ENCODE assay signal across 12 cellular contexts in the genomic region with DNA sequence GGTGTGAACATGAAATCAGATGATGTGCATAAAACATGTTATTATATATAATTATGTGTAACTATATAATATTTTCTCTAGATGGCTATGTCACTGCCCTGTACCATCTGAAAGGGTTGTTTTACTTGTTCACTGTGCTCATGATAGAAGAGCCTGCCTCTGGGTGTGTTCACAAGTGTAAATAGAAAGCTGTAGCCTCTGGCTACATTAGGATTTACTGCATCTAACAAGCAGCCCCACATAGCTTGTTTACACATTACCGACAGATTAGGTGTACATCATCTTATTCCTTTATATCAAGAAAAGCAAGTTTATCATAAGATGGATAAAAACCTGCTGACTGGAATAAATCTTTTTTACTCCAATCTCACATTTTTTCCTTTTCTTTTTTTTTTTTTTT. TPM values are rescaled to one million over a fixed set of nuclear protein-coding genes. Genes with fewer than 3 reads are reported as not detected.
A peak's percentile ranks its signal among the peaks of the same experiment; 100 is the strongest.
DNase-seq lines count a peak whose midpoint lies in the region; ATAC-seq, FAIRE-seq and TF ChIP-seq lines count a peak whose summit lies in the region.
"Had no signal": no experiment of that assay in that cellular context is flagged by ENCODE, and none has a peak within 500 bp of the region (broad histone marks: within the 10 kb centered on the region; RNA-seq: fewer than 3 reads in every experiment).

No MANE protein-coding gene starts in this region.

- TF ChIP-seq POLR2A in A549 (IDR thresholded peaks at IDR 0.05; ENCODE audit: low read length) = no peak

- no peaks in the 10 kb centered on the region for H3K36me3 Mint-ChIP-seq in GM23338 (ENCODE audit: low read depth)
- H3K36me3 Mint-ChIP-seq in brain = peaks cover 3% of the 10 kb centered on the region
- peaks cover 2% of the 10 kb centered on the region for H3K36me3 Mint-ChIP-seq in osteocyte (ENCODE audit: unreplicated experiment)

- FAIRE-seq in A549 (lab: Jason Lieb, UNC) = no peak

- ATAC-seq in A549 = no peak
- no peak for ATAC-seq in GM23338
- ATAC-seq in HG02623 (IDR thresholded peaks at IDR 0.05; ENCODE audit: unreplicated experiment) = no peak
- ATAC-seq in GM21723 (IDR thresholded peaks at IDR 0.05; ENCODE audit: unreplicated experiment) = no peak

- no peak for TF ChIP-seq RAD21 in A549 (conservative IDR thresholded peaks at IDR 0.05 in 1 of 2, IDR thresholded peaks at IDR 0.05 in 1 of 2)

- H3F3A ChIP-seq in GM23338 (replicated peaks; ENCODE audit: low read depth) = peaks cover 15% of the 10 kb centered on the region

- no peak overlapping the region for H2AFZ ChIP-seq in GM23338

- H3K4me1 ChIP-seq in A549 (peaks cover 42% of the 10 kb centered on the region), GM23338 (ENCODE audit: insufficient read depth) (peaks cover 31% of the 10 kb centered on the region)

- no peak overlapping the region for H3K27ac Mint-ChIP-seq in GM23338
- H3K27ac Mint-ChIP-seq in brain = peak overlapping the region; percentile 60 to 99 (median 97)
- peak overlapping the region; percentile 96 for H3K27ac Mint-ChIP-seq in osteocyte (ENCODE audit: unreplicated experiment)
- H3K27ac Mint-ChIP-seq: stimulated activated naive CD8-positive, alpha-beta T cell treated with anti-CD3 and anti-CD28 coated beads, Interleukin-15, Interleukin-2, amounts not matched to agents 100 ng/mL and 50 ng/mL, for 24 hours had no signal

- H3K4me2 ChIP-seq in A549 (peak overlapping the region; percentile 92), GM23338 (no peak overlapping the region)

- H3K4me3 Mint-ChIP-seq in GM23338 (0 out of 3 replicates have a peak overlapping the region, but pooled peaks have one; percentile 23), brain (peak overlapping the region in 4 of 5 experiments; percentile 41 to 91 (median 66)), osteocyte (ENCODE audit: unreplicated experiment) (no peak overlapping the region)

- DNase-seq in A549 (ENCODE audit: low read depth in 1 of 2, low spot score in 1 of 2) (no peak), GM23338 (ENCODE audit: low spot score) (no peak), osteocyte (ENCODE audit: extremely low spot score, unreplicated experiment) (no peak), NCI-H1092 (lab: John Stamatoyannopoulos, UW) (no peak), MG63 (no peak)
- DNase-seq: central memory CD4-positive, alpha-beta T cell; stimulated activated CD4-positive, alpha-beta T cell treated with anti-CD3 and anti-CD28 coated beads, Interleukin-15, amount 100 ng/mL, for 24 hours had no signal

- 47% methylated on average over 1 of the region's 1 CpG for WGBS in A549 (ENCODE audit: missing lambda C conversion rate)

- no peak overlapping the region for H3K4me3 ChIP-seq in A549
- no peak overlapping the region for H3K4me3 ChIP-seq in GM23338
- H3K4me3 ChIP-seq in MG63 = no peak overlapping the region

- TF ChIP-seq CTCF in A549 (IDR thresholded peaks at IDR 0.05) (no peak), GM23338 (conservative IDR thresholded peaks at IDR 0.05; ENCODE audit: low read depth in 2 of 2) (no peak), brain (conservative IDR thresholded peaks at IDR 0.05) (no peak), osteocyte (IDR thresholded peaks at IDR 0.05) (no peak)

- no peaks in the 10 kb centered on the region for H3K27me3 ChIP-seq in GM23338 (ENCODE audit: insufficient read depth)
- no peaks in the 10 kb centered on the region for H3K27me3 ChIP-seq in MG63

- no peak for TF ChIP-seq EP300 in A549 (IDR thresholded peaks at IDR 0.05)

- peaks cover 38% of the 10 kb centered on the region for H3K79me2 ChIP-seq in GM23338 (replicated peaks; ENCODE audit: insufficient read depth)

- H3K27ac ChIP-seq in A549 = peak overlapping the region; percentile 95 to 96
- no peak overlapping the region for H3K27ac ChIP-seq in GM23338 (ENCODE audit: low read depth)

- POLR2A ChIA-PET in A549 (lab: Yijun Ruan, JAX) = interaction anchor here (2.5 to 5.2 kb wide), 2 partner anchors 21 to 29 kb away, joined by 18 to 54 read pairs; no protein-coding TSS in a partner anchor

- no peaks in the 10 kb centered on the region for H4K20me1 ChIP-seq in GM23338 (replicated peaks; ENCODE audit: insufficient read depth)

- H3K36me3 ChIP-seq in GM23338 (ENCODE audit: insufficient read depth) = no peaks in the 10 kb centered on the region
- peaks cover 37% of the 10 kb centered on the region for H3K36me3 ChIP-seq in MG63

- H3K9me3 ChIP-seq in A549 (no peaks in the 10 kb centered on the region), MG63 (peaks cover 21% of the 10 kb centered on the region)

- H3K9me3 Mint-ChIP-seq in GM23338 = no peaks in the 10 kb centered on the region
- no peaks in the 10 kb centered on the region for H3K9me3 Mint-ChIP-seq in brain
- H3K9me3 Mint-ChIP-seq in osteocyte (ENCODE audit: unreplicated experiment) = no peaks in the 10 kb centered on the region
- H3K9me3 Mint-ChIP-seq: stimulated activated naive CD8-positive, alpha-beta T cell treated with anti-CD3 and anti-CD28 coated beads, Interleukin-15, Interleukin-2, amounts not matched to agents 100 ng/mL and 50 ng/mL, for 24 hours; T-helper 2 cell treated with Interferon-gamma antibody and Interleukin-4, amounts not matched to agents 5 μg/mL and 100 μg/mL, for 36 hours had no signal

- no peaks in the 10 kb centered on the region for H3K9me2 ChIP-seq in GM23338 (ENCODE audit: insufficient read depth)

- peaks cover 5% of the 10 kb centered on the region for H3K27me3 Mint-ChIP-seq in GM23338 (ENCODE audit: insufficient read depth, low read depth, poor library complexity)
- no peaks in the 10 kb centered on the region for H3K27me3 Mint-ChIP-seq in brain
- H3K27me3 Mint-ChIP-seq in osteocyte (ENCODE audit: unreplicated experiment) = no peaks in the 10 kb centered on the region
- H3K27me3 Mint-ChIP-seq: stimulated activated naive CD8-positive, alpha-beta T cell treated with anti-CD3 and anti-CD28 coated beads, Interleukin-15, Interleukin-2, amounts not matched to agents 100 ng/mL and 50 ng/mL, for 24 hours had no signal

- peaks cover 28% of the 10 kb centered on the region for H3K4me1 Mint-ChIP-seq in GM23338
- peaks cover 43% of the 10 kb centered on the region for H3K4me1 Mint-ChIP-seq in brain
- H3K4me1 Mint-ChIP-seq in osteocyte (ENCODE audit: unreplicated experiment) = peaks cover 48% of the 10 kb centered on the region

- CTCF ChIA-PET in A549 (lab: Yijun Ruan, JAX) = interaction anchor here (1.6 to 7.8 kb wide), 3 partner anchors 9 to 45 kb away, joined by 3 to 49 read pairs (median 4); a partner anchor contains a TSS

TF ChIP-seq in A549, 52 proteins besides CTCF, POLR2A, EP300 and RAD21:
- TF ChIP-seq MAFK (IDR thresholded peaks at IDR 0.05; ENCODE audit: partially characterized antibody) = peak; percentile 7
- TF ChIP-seq, protein P1, sequence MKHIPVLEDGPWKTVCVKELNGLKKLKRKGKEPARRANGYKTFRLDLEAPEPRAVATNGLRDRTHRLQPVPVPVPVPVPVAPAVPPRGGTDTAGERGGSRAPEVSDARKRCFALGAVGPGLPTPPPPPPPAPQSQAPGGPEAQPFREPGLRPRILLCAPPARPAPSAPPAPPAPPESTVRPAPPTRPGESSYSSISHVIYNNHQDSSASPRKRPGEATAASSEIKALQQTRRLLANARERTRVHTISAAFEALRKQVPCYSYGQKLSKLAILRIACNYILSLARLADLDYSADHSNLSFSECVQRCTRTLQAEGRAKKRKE (CRISPR knock-in tag; IDR thresholded peaks at IDR 0.05; ENCODE audit: low read depth) = no peak

TF ChIP-seq in GM23338, 12 proteins besides CTCF, POLR2A, EP300 and RAD21 (continues in another document):
- TF ChIP-seq CREB1 (CRISPR knock-in tag; IDR thresholded peaks at IDR 0.05; ENCODE audit: low read depth) (no peak), ZNF331 (CRISPR knock-in tag; IDR thresholded peaks at IDR 0.05; ENCODE audit: low read depth) (no peak)

RNA-seq across cellular contexts. Expression of a gene that starts 46.1 kb away (rescaled TPM):
- polyA plus RNA-seq in A549 (2011; rRNA removed) = 44.9 and 51.6 TPM in 2 replicates
- 5.3 and 5.4 TPM in 2 replicates for polyA plus RNA-seq in A549 (2012; cell fraction: cytosol; rRNA removed)
- 4.7 and 5.5 TPM in 2 replicates for polyA plus RNA-seq in A549 (2012; cell fraction: nucleus; rRNA removed)
- 16.2 to 17.9 TPM (median 17.8 TPM) in 3 replicates for polyA plus RNA-seq in A549 (2017; fragmentation: RNase III; extraction: RNeasy Plus Mini Kit Qiagen cat#74134 plus additional on column Dnase treatment)
- 61.4 and 65.6 TPM in 2 replicates for polyA minus RNA-seq in A549 (2011; rRNA and poly(A)+ RNA removed)
- total RNA-seq in GM23338 (2014; rRNA removed; shearing (Covaris generic)) = 18.8 and 21.9 TPM in 2 replicates
- polyA plus RNA-seq in GM23338 (2016; fragmentation: Nextera tagmentation; extraction: Ambion mirVana) = 32.4 and 46.6 TPM in 2 replicates
- 3.7 TPM for polyA plus RNA-seq in brain (ENCODE audit: insufficient read depth, low read depth, low replicate concordance)
- total RNA-seq in osteocyte = 98.9 and 99.0 TPM in 2 replicates
- 27.9 and 51.1 TPM in 2 replicates for total RNA-seq in MG63 (2014; rRNA removed; shearing (Covaris generic); ENCODE audit: low replicate concordance)

RNA-seq across cellular contexts. Expression of a gene that starts 48.2 kb away (rescaled TPM):
- 2.0 and 2.6 TPM in 2 replicates for polyA plus RNA-seq in A549 (2011; rRNA removed)
- polyA plus RNA-seq in A549 (2012; cell fraction: cytosol; rRNA removed) = 0.98 and 1.3 TPM in 2 replicates
- polyA plus RNA-seq in A549 (2012; cell fraction: nucleus; rRNA removed) = 0.53 and 0.72 TPM in 2 replicates
- polyA plus RNA-seq in A549 (2017; fragmentation: RNase III; extraction: RNeasy Plus Mini Kit Qiagen cat#74134 plus additional on column Dnase treatment) = 2.8 to 3.4 TPM (median 3.0 TPM) in 3 replicates
- 5.0 and 6.3 TPM in 2 replicates for polyA minus RNA-seq in A549 (2011; rRNA and poly(A)+ RNA removed)
- total RNA-seq in GM23338 (2014; rRNA removed; shearing (Covaris generic)) = 4.2 and 4.5 TPM in 2 replicates
- polyA plus RNA-seq in GM23338 (2016; fragmentation: Nextera tagmentation; extraction: Ambion mirVana) = 1.5 and 1.7 TPM in 2 replicates
- 0.19 TPM for polyA plus RNA-seq in brain (ENCODE audit: insufficient read depth, low read depth, low replicate concordance)
- 3.4 and 4.8 TPM in 2 replicates for total RNA-seq in osteocyte
- total RNA-seq in MG63 (2014; rRNA removed; shearing (Covaris generic); ENCODE audit: low replicate concordance) = 0.27 and 2.6 TPM in 2 replicates
